In genomic region chr3:167876603-167877325, GRCh38 we compare ENCODE assay signal across 9 cellular contexts.
DNase-seq lines count a peak whose midpoint lies in the region; ATAC-seq and TF ChIP-seq lines count a peak whose summit lies in the region.
"Had no signal": no experiment of that assay in that cellular context is flagged by ENCODE, and none has a peak within 500 bp of the region (broad histone marks: within the 10 kb centered on the region; RNA-seq: fewer than 3 reads in every experiment).

No MANE protein-coding gene starts in this region.

- H3K9me3 Mint-ChIP-seq in WTC11: no peaks in the 10 kb centered on the region
- H3K9me3 Mint-ChIP-seq: T-helper 1 cell treated with Interleukin-12 subunit alpha and Interleukin-12 subunit beta and Interleukin-4 antibody, amounts not matched to agents 30 μg/mL and 1 μg/mL, for 36 hours had no signal

- POLR2A ChIA-PET in WTC11 (lab: Charles Lee): no interaction called here

- ATAC-seq in HG03025 (IDR thresholded peaks at IDR 0.05; ENCODE audit: low FRiP score, unreplicated experiment) (no peak), WTC11 (no peak), HG02981 (IDR thresholded peaks at IDR 0.05; ENCODE audit: unreplicated experiment) (no peak)

- CTCF ChIA-PET in WTC11 (lab: Charles Lee): interaction anchor here (0.7 kb wide), 1 partner anchor 460 kb away, joined by 3 read pairs; no protein-coding TSS in a partner anchor

- DNase-seq in AML-193 (lab: John Stamatoyannopoulos, UW): peak; percentile 14 to 37
- DNase-seq in NOMO-1 treated with DMSO at 0.1 percent for 48 hours (lab: John Stamatoyannopoulos, UW; ENCODE audit: unreplicated experiment): peak; percentile 44
- DNase-seq in epidermal melanocyte (ENCODE audit: insufficient read length, low spot score): peak; percentile 30
- peak; percentile 83 for DNase-seq in myocyte (ENCODE audit: low read depth)
- DNase-seq in WTC11 (ENCODE audit: low spot score): no peak
- no peak for DNase-seq in SHP77 treated with DMSO at 0.1 percent for 48 hours (lab: John Stamatoyannopoulos, UW)

- no peaks in the 10 kb centered on the region for H3K36me3 Mint-ChIP-seq in WTC11

- no peak overlapping the region for H3K27ac Mint-ChIP-seq in WTC11
- H3K27ac Mint-ChIP-seq: T-helper 1 cell treated with Interleukin-12 subunit alpha and Interleukin-12 subunit beta and Interleukin-4 antibody, amounts not matched to agents 30 μg/mL and 1 μg/mL, for 36 hours had no signal

- H3K4me3 Mint-ChIP-seq in WTC11: no peak overlapping the region
- H3K4me3 Mint-ChIP-seq: T-helper 1 cell treated with Interleukin-12 subunit alpha and Interleukin-12 subunit beta and Interleukin-4 antibody, amounts not matched to agents 30 μg/mL and 1 μg/mL, for 36 hours had no signal

- peaks cover 11% of the 10 kb centered on the region for H3K4me1 Mint-ChIP-seq in WTC11

- no peaks in the 10 kb centered on the region for H3K27me3 Mint-ChIP-seq in WTC11 (ENCODE audit: low read depth)

- no peak for TF ChIP-seq CTCF in WTC11 (IDR thresholded peaks at IDR 0.05)

TF ChIP-seq in WTC11, 78 proteins besides CTCF, POLR2A, EP300 and RAD21:
- TF ChIP-seq AFF4 (CRISPR knock-in tag; IDR thresholded peaks at IDR 0.05; ENCODE audit: borderline replicate concordance) (no peak), ZNF138 (CRISPR knock-in tag; conservative IDR thresholded peaks at IDR 0.05) (no peak), GABPB1 (CRISPR knock-in tag; IDR thresholded peaks at IDR 0.05) (no peak), NR3C1 (CRISPR knock-in tag; conservative IDR thresholded peaks at IDR 0.05; ENCODE audit: low read depth) (no peak), ELF4 (CRISPR knock-in tag; IDR thresholded peaks at IDR 0.05; ENCODE audit: low read depth) (no peak), HMGXB4 (CRISPR knock-in tag; IDR thresholded peaks at IDR 0.05) (no peak), USF2 (CRISPR knock-in tag; IDR thresholded peaks at IDR 0.05) (no peak), ZNF425 (CRISPR knock-in tag; conservative IDR thresholded peaks at IDR 0.05) (no peak), SMAD3 (CRISPR knock-in tag; IDR thresholded peaks at IDR 0.05; ENCODE audit: borderline replicate concordance) (no peak), NFATC4 (CRISPR knock-in tag; IDR thresholded peaks at IDR 0.05) (no peak), JAZF1 (CRISPR knock-in tag; IDR thresholded peaks at IDR 0.05) (no peak), SMAD4 (CRISPR knock-in tag; IDR thresholded peaks at IDR 0.05) (no peak), PRRX2 (CRISPR knock-in tag; IDR thresholded peaks at IDR 0.05) (no peak)

Comparison
In these comparisons a context has a peak if more than half of its experiments do, and no peak if none do; other contexts are left out.
1. DNase-seq: peak in AML-193 (2 of 2), NOMO-1 treated with DMSO at 0.1 percent for 48 hours (single experiment), epidermal melanocyte (single experiment) and myocyte (single experiment); none in WTC11 (single experiment) and SHP77 treated with DMSO at 0.1 percent for 48 hours (single experiment).